Comparison of ENCODE assay signal across 29 cellular contexts in genomic region chr12:58927112-58927511, GRCh38. TPM values are rescaled to one million over a fixed set of nuclear protein-coding genes. Genes with fewer than 3 reads are reported as not detected.
"Had no signal": no experiment of that assay in that cellular context is flagged by ENCODE, and none has a peak within 500 bp of the region (broad histone marks: within the 10 kb centered on the region; RNA-seq: fewer than 3 reads in every experiment).

No MANE protein-coding gene starts in this region.

- H3K36me3 ChIP-seq: ascending aorta, breast epithelium, Peyer's patch had no signal

- H3K36me3 Mint-ChIP-seq: activated naive CD8-positive, alpha-beta T cell treated with anti-CD3 and anti-CD28 coated beads for 36 hours had no signal

- H3K27me3 ChIP-seq: ascending aorta, body of pancreas, breast epithelium, Peyer's patch had no signal

- H3K4me1 ChIP-seq: ascending aorta, breast epithelium had no signal

- H3K27ac Mint-ChIP-seq: activated CD4-positive, alpha-beta T cell treated with anti-CD3 and anti-CD28 coated beads, Interleukin-2, amount 10 ng/mL, durations not matched to agents 24 days and 14 days; activated CD8-positive, alpha-beta T cell treated with anti-CD3 and anti-CD28 coated beads for 36 hours; activated naive CD8-positive, alpha-beta T cell treated with anti-CD3 and anti-CD28 coated beads for 36 hours; activated T-cell treated with anti-CD3 and anti-CD28 coated beads, Interleukin-2, amount 50 U/mL, for 72 hours; activated T-helper 17 cell treated with anti-CD3 and anti-CD28 coated beads, Interleukin-2, amount 50 U/mL, for 72 hours had no signal

- H3K27ac ChIP-seq: ascending aorta, breast epithelium, Peyer's patch, RWPE1 had no signal

- H3K9me3 Mint-ChIP-seq: activated CD4-positive, alpha-beta T cell treated with anti-CD3 and anti-CD28 coated beads, Interleukin-2, amount 10 ng/mL, durations not matched to agents 24 days and 14 days had no signal

- H3K9me3 ChIP-seq: ascending aorta, body of pancreas, breast epithelium, Peyer's patch had no signal

- H3K4me1 Mint-ChIP-seq: activated CD4-positive, alpha-beta T cell treated with anti-CD3 and anti-CD28 coated beads, Interleukin-2, amount 10 ng/mL, durations not matched to agents 24 days and 14 days; activated naive CD8-positive, alpha-beta T cell treated with anti-CD3 and anti-CD28 coated beads for 36 hours; activated T-helper 17 cell treated with anti-CD3 and anti-CD28 coated beads, Interleukin-2, amount 50 U/mL, for 72 hours had no signal

- DNase-seq: activated CD4-positive, alpha-beta T cell treated with anti-CD3 and anti-CD28 coated beads, Interleukin-2, amount 10 ng/mL, durations not matched to agents 24 days and 14 days; activated CD4-positive, alpha-beta T cell treated with anti-CD3 and anti-CD28 coated beads, Interleukin-2, amount 50 U/mL, for 4 hours; activated CD8-positive, alpha-beta T cell treated with anti-CD3 and anti-CD28 coated beads for 36 hours; activated effector memory CD4-positive, alpha-beta T cell treated with anti-CD3 and anti-CD28 coated beads, Interleukin-2, amount 50 U/mL, for 16 hours; activated naive CD4-positive, alpha-beta T cell; activated naive CD4-positive, alpha-beta T cell treated with anti-CD3 and anti-CD28 coated beads, Interleukin-2, amount 50 U/mL, for 16 hours; activated naive CD8-positive, alpha-beta T cell treated with anti-CD3 and anti-CD28 coated beads for 36 hours; activated T-cell treated with anti-CD3 and anti-CD28 coated beads, Interleukin-2, amount 50 U/mL, for 1 hour; activated T-cell treated with anti-CD3 and anti-CD28 coated beads, Interleukin-2, amount 50 U/mL, for 72 hours; amygdala; body of pancreas; Karpas-422; NCI-H1048; NCI-H1105 treated with DMSO at 0.1 percent for 48 hours; NCI-H1436; NCI-H1694; NCI-H2029; NCI-H345; NCI-H524 treated with DMSO at 0.1 percent for 48 hours; NK-92 treated with Interleukin-12 subunit alpha and Interleukin-12 subunit beta, amount 100 ng/mL, for 24 hours; PC-3; Peyer's patch; SIG-M5; T1000 had no signal

- H3K4me3 ChIP-seq: ascending aorta, body of pancreas, breast epithelium, Peyer's patch had no signal

- H3K4me3 Mint-ChIP-seq: activated CD4-positive, alpha-beta T cell treated with anti-CD3 and anti-CD28 coated beads, Interleukin-2, amount 10 ng/mL, durations not matched to agents 24 days and 14 days; activated CD8-positive, alpha-beta T cell treated with anti-CD3 and anti-CD28 coated beads for 36 hours; activated naive CD8-positive, alpha-beta T cell treated with anti-CD3 and anti-CD28 coated beads for 36 hours; activated T-cell treated with anti-CD3 and anti-CD28 coated beads, Interleukin-2, amount 50 U/mL, for 72 hours; activated T-helper 17 cell treated with anti-CD3 and anti-CD28 coated beads, Interleukin-2, amount 50 U/mL, for 72 hours had no signal

RNA-seq across cellular contexts. Expression of gene LRIG3, which starts 6.8 kb away (rescaled TPM):
- total RNA-seq: activated CD4-positive, alpha-beta T cell treated with anti-CD3 and anti-CD28 coated beads, Interleukin-2, amount 10 ng/mL, durations not matched to agents 24 days and 14 days; activated CD8-positive, alpha-beta memory T cell treated with anti-CD3 and anti-CD28 coated beads for 36 hours; activated CD8-positive, alpha-beta T cell treated with anti-CD3 and anti-CD28 coated beads for 36 hours; activated naive CD8-positive, alpha-beta T cell treated with anti-CD3 and anti-CD28 coated beads for 36 hours; activated T-helper 17 cell treated with anti-CD3 and anti-CD28 coated beads, Interleukin-2, amount 50 U/mL, for 72 hours had no signal
